ENCODE assay signal across 8 cellular contexts in genomic region chr7:112449353-112449752, GRCh38. TPM values are rescaled to one million over a fixed set of nuclear protein-coding genes. Genes with fewer than 3 reads are reported as not detected.
DNase-seq lines count a peak whose midpoint lies in the region; ATAC-seq, FAIRE-seq and TF ChIP-seq lines count a peak whose summit lies in the region.

No MANE protein-coding gene starts in this region.

- H3K36me3 ChIP-seq in PC-9 (ENCODE audit: low read depth) (no peaks in the 10 kb centered on the region), astrocyte (ENCODE audit: insufficient read depth, low read length) (no peaks in the 10 kb centered on the region), left lung (no peaks in the 10 kb centered on the region)

- peak; percentile 9 for ATAC-seq in left lung
- no peak for ATAC-seq in HG02610 (IDR thresholded peaks at IDR 0.05; ENCODE audit: unreplicated experiment)
- no peak for ATAC-seq in GM19452 (IDR thresholded peaks at IDR 0.05; ENCODE audit: unreplicated experiment)

- CTCF ChIA-PET in PC-9 (lab: Charles Lee), result interaction anchor here (1.2 kb wide), 1 partner anchor 47 kb away, joined by 3 read pairs; no protein-coding TSS in a partner anchor

- H3K4me3 ChIP-seq in GM12865 (ENCODE audit: low read depth, low read length), result peak overlapping the region; percentile 84
- peak overlapping the region; percentile 100 for H3K4me3 ChIP-seq in PC-9
- peak overlapping the region; percentile 97 for H3K4me3 ChIP-seq in astrocyte (ENCODE audit: insufficient read depth, low read depth, low read length)
- peak overlapping the region; percentile 79 to 96 for H3K4me3 ChIP-seq in left lung
- H3K4me3 ChIP-seq in lower leg skin (ENCODE audit: low read depth, poor library complexity, severe bottlenecking), result no peak overlapping the region

- peak overlapping the region; percentile 95 for H3K27ac Mint-ChIP-seq in astrocyte (ENCODE audit: unreplicated experiment)

- H3K9me3 ChIP-seq in PC-9 (ENCODE audit: insufficient read depth, low read depth) (no peaks in the 10 kb centered on the region), astrocyte (ENCODE audit: insufficient read depth, low read depth, low read length) (no peaks in the 10 kb centered on the region), left lung (no peaks in the 10 kb centered on the region)

- FAIRE-seq in astrocyte (lab: Jason Lieb, UNC), result no peak

- H3K27ac ChIP-seq in PC-9 (peak overlapping the region; percentile 83), astrocyte (ENCODE audit: low read depth, low read length) (peak overlapping the region; percentile 99), left lung (peak overlapping the region; percentile 97 to 99)

- H3K27me3 ChIP-seq in PC-9 (ENCODE audit: insufficient read depth, low read depth) (no peaks in the 10 kb centered on the region), astrocyte (ENCODE audit: insufficient read depth, low read length) (no peaks in the 10 kb centered on the region), left lung (no peaks in the 10 kb centered on the region)

- no peak for TF ChIP-seq POLR2A in lower leg skin (IDR thresholded peaks at IDR 0.05)

- H4K20me1 ChIP-seq in PC-9 (ENCODE audit: insufficient read depth) (peaks cover 29% of the 10 kb centered on the region), astrocyte (ENCODE audit: insufficient read depth, low read length) (peaks cover 36% of the 10 kb centered on the region)

- WGBS in lower leg skin, 2 donors, result 34 to 36% methylated on average over 5 of the region's 5 CpGs

- H3F3A ChIP-seq in PC-9 (ENCODE audit: insufficient read depth, low read depth), result peaks cover 11% of the 10 kb centered on the region; the same call in 1 of the 2 replicates

- no peak for TF ChIP-seq CTCF in GM12865 (IDR thresholded peaks at IDR 0.05; ENCODE audit: insufficient read depth, low read depth, low read length, missing control alignments)
- no peak for TF ChIP-seq CTCF in PC-9 (conservative IDR thresholded peaks at IDR 0.05)
- no peak for TF ChIP-seq CTCF in astrocyte (IDR thresholded peaks at IDR 0.05; ENCODE audit: insufficient read depth, low read depth, low read length)
- TF ChIP-seq CTCF in left lung (IDR thresholded peaks at IDR 0.05), result no peak
- no peak for TF ChIP-seq CTCF in lower leg skin (IDR thresholded peaks at IDR 0.05)

- peaks cover 20% of the 10 kb centered on the region for H3K4me1 Mint-ChIP-seq in astrocyte (ENCODE audit: low read depth, unreplicated experiment)

- H3K9me2 ChIP-seq in PC-9 (ENCODE audit: insufficient read depth), result no peaks in the 10 kb centered on the region

- peak overlapping the region; percentile 99 for H3K9ac ChIP-seq in astrocyte (ENCODE audit: low read length)

- H3K4me2 ChIP-seq in PC-9 (peak overlapping the region; percentile 79), astrocyte (ENCODE audit: low read length) (peak overlapping the region; percentile 90)

- H3K79me2 ChIP-seq in PC-9 (ENCODE audit: low read depth), result peaks cover 36% of the 10 kb centered on the region
- H3K79me2 ChIP-seq in astrocyte (ENCODE audit: insufficient read depth, low read length), result peaks cover 40% of the 10 kb centered on the region

- H3K4me1 ChIP-seq in PC-9 (replicated peaks; ENCODE audit: insufficient read depth) (peaks cover 31% of the 10 kb centered on the region), astrocyte (ENCODE audit: insufficient read depth, low read length) (peaks cover 28% of the 10 kb centered on the region), left lung (peaks cover 10 to 43% of the 10 kb centered on the region in 2 donors)

- no peaks in the 10 kb centered on the region for H3K9me3 Mint-ChIP-seq in astrocyte (ENCODE audit: unreplicated experiment)

- intact Hi-C loops in PC-9 (cut with micrococcal nuclease; ENCODE audit: unreplicated experiment) (no loop called here), left lung (cut with DNase I) (no loop called here), lower leg skin (cut with DNase I; ENCODE audit: low total_unique reads) (no loop called here)

- peak overlapping the region; percentile 80; the same call in 1 of the 2 replicates for H2AFZ ChIP-seq in PC-9
- H2AFZ ChIP-seq in astrocyte (ENCODE audit: low read depth, low read length), result peak overlapping the region; percentile 6

- H3K27me3 Mint-ChIP-seq in astrocyte (ENCODE audit: low read depth, unreplicated experiment), result no peaks in the 10 kb centered on the region

- no peaks in the 10 kb centered on the region for H3K36me3 Mint-ChIP-seq in astrocyte (ENCODE audit: low read depth, unreplicated experiment)

- peak overlapping the region; percentile 96 for H3K4me3 Mint-ChIP-seq in astrocyte (ENCODE audit: unreplicated experiment)

- POLR2A ChIA-PET in PC-9 (lab: Charles Lee; ENCODE audit: unreplicated experiment), result interaction anchor here (0.5 to 1.2 kb wide), 5 partner anchors 27 to 243 kb away, joined by 3 to 7 read pairs (median 6); partner anchors contain the start of gene ZNF277

- BruUV-seq in PC-9 (replicated peaks; lab: Mats Ljungman, UMichigan), result no TSS peak

- DNase-seq in GM12865 (ENCODE audit: low read depth) (peak; percentile 16), PC-9 (peak; percentile 44 to 88), astrocyte (ENCODE audit: low read depth) (peak; percentile 51), left lung (peak in 1 of 2 donors; percentile 35), lower leg skin (ENCODE audit: low spot score in 2 of 2) (no peak)
- peak; percentile 14 to 45 (median 14) for DNase-seq in stimulated activated CD4-positive, alpha-beta T cell treated with anti-CD3 and anti-CD28 coated beads, TNF-alpha, amount 100 ng/mL, for 48 hours (ENCODE audit: low read depth in 3 of 3)

RNA-seq across cellular contexts. Expression of gene IFRD1, which starts 0.9 kb away (rescaled TPM):
- 79.6 and 89.4 TPM in 2 replicates for total RNA-seq in PC-9 (2021)
- 101 TPM in 2 replicates for total RNA-seq in astrocyte
- 10 to 100 TPM; 37.4 to 54.1 TPM for total RNA-seq in left lung
- total RNA-seq in lower leg skin, result 10 to 100 TPM; 29.6 to 37.3 (median 32.1) TPM

RNA-seq across cellular contexts. Expression of gene LSMEM1, which starts 31.4 kb away (rescaled TPM):
- total RNA-seq in PC-9 (2021) (2.9 and 3.2 TPM in 2 replicates), astrocyte (3.1 and 3.9 TPM in 2 replicates), left lung (1 to 10 TPM; 1.6 to 4.9 TPM), lower leg skin (1 to 10 TPM in 2 of 4 donors, under 1 TPM in 2; 0.13 to 2.4 (median 0.81) TPM)

Comparison
In these comparisons a context has a peak if more than half of its experiments do, and no peak if none do; other contexts are left out.
1. DNase-seq: peak in GM12865 (single experiment), PC-9 (2 of 2), astrocyte (single experiment) and stimulated activated CD4-positive, alpha-beta T cell treated with anti-CD3 and anti-CD28 coated beads, TNF-alpha, amount 100 ng/mL, for 48 hours (3 of 3); none in lower leg skin (0 of 2).
2. Peak in every context shown above with its lines, with median percentiles within 50 percentile points of each other: H3K27ac ChIP-seq.